In genomic region chr16:28866454-28866804, GRCh38 we compare ENCODE assay signal across 27 cellular contexts. TPM values are rescaled to one million over a fixed set of nuclear protein-coding genes. Genes with fewer than 3 reads are reported as not detected.
A peak's percentile ranks its signal among the peaks of the same experiment; 100 is the strongest.
DNase-seq lines count a peak whose midpoint lies in the region; ATAC-seq and TF ChIP-seq lines count a peak whose summit lies in the region.
"Had no signal": no experiment of that assay in that cellular context is flagged by ENCODE, and none has a peak within 500 bp of the region (broad histone marks: within the 10 kb centered on the region; RNA-seq: fewer than 3 reads in every experiment).

No MANE protein-coding gene starts in this region.

- peaks cover 18% of the 10 kb centered on the region for H3K4me1 Mint-ChIP-seq in activated T-cell treated with anti-CD3 and anti-CD28 coated beads, Interleukin-2, amount 50 U/mL, for 4 hours (ENCODE audit: low read depth)
- H3K4me1 Mint-ChIP-seq in activated T-cell treated with anti-CD3 and anti-CD28 coated beads, Interleukin-2, amount 50 U/mL, for 72 hours (ENCODE audit: low read depth) = peaks cover 33% of the 10 kb centered on the region
- peaks cover 19% of the 10 kb centered on the region for H3K4me1 Mint-ChIP-seq in mesothelial cell of epicardium
- H3K4me1 Mint-ChIP-seq in stimulated activated effector memory CD8-positive, alpha-beta T cell treated with anti-CD3 and anti-CD28 coated beads, Interleukin-12 subunit alpha, Interleukin-12 subunit beta, amount 100 ng/mL, for 72 hours = peaks cover 37% of the 10 kb centered on the region
- H3K4me1 Mint-ChIP-seq in stimulated activated naive CD8-positive, alpha-beta T cell treated with anti-CD3 and anti-CD28 coated beads, Interleukin-15, amount 100 ng/mL, for 72 hours = peaks cover 52% of the 10 kb centered on the region

- ATAC-seq in activated T-cell treated with anti-CD3 and anti-CD28 coated beads, Interleukin-2, amount 50 U/mL, for 4 hours = no peak
- no peak for ATAC-seq in activated T-cell treated with anti-CD3 and anti-CD28 coated beads, Interleukin-2, amount 50 U/mL, for 72 hours (replicated peaks in 1 of 2)
- no peak for ATAC-seq in stimulated activated effector memory CD8-positive, alpha-beta T cell treated with anti-CD3 and anti-CD28 coated beads, Interleukin-12 subunit alpha, Interleukin-12 subunit beta, amount 100 ng/mL, for 72 hours
- ATAC-seq in HG02588 (IDR thresholded peaks at IDR 0.05; ENCODE audit: unreplicated experiment) = no peak
- no peak for ATAC-seq in stimulated activated naive CD8-positive, alpha-beta T cell treated with anti-CD3 and anti-CD28 coated beads, Interleukin-15, amount 100 ng/mL, for 72 hours
- ATAC-seq: A549; activated naive CD4-positive, alpha-beta T cell treated with anti-CD3 and anti-CD28 coated beads, Interleukin-2, amount 50 U/mL, for 72 hours; activated T-helper 17 cell treated with anti-CD3 and anti-CD28 coated beads, Interleukin-2, amount 50 U/mL, for 72 hours had no signal

- POLR2A ChIA-PET in RWPE1 (lab: Yijun Ruan, JAX; ENCODE audit: low non-redundant PET) = no interaction called here

- no peak overlapping the region for H3K27ac Mint-ChIP-seq in activated T-cell treated with anti-CD3 and anti-CD28 coated beads, Interleukin-2, amount 50 U/mL, for 72 hours
- no peak overlapping the region for H3K27ac Mint-ChIP-seq in mesothelial cell of epicardium
- peak overlapping the region; percentile 75 for H3K27ac Mint-ChIP-seq in stimulated activated effector memory CD8-positive, alpha-beta T cell treated with anti-CD3 and anti-CD28 coated beads, Interleukin-12 subunit alpha, Interleukin-12 subunit beta, amount 100 ng/mL, for 72 hours
- H3K27ac Mint-ChIP-seq in stimulated activated naive CD8-positive, alpha-beta T cell treated with anti-CD3 and anti-CD28 coated beads, Interleukin-15, amount 100 ng/mL, for 72 hours = no peak overlapping the region
- H3K27ac Mint-ChIP-seq: activated T-helper 17 cell treated with anti-CD3 and anti-CD28 coated beads, Interleukin-2, amount 50 U/mL, for 72 hours had no signal

- peak overlapping the region; percentile 92 for H3K27ac ChIP-seq in RWPE1
- H3K27ac ChIP-seq: A549, cardiac muscle cell, left ventricle myocardium inferior, suprapubic skin, WERI-Rb-1 had no signal

- no peak for DNase-seq in activated T-cell treated with anti-CD3 and anti-CD28 coated beads, Interleukin-2, amount 50 U/mL, for 4 hours
- DNase-seq in activated T-cell treated with anti-CD3 and anti-CD28 coated beads, Interleukin-2, amount 50 U/mL, for 72 hours = no peak
- no peak for DNase-seq in RWPE1 (ENCODE audit: low spot score)
- DNase-seq in mesothelial cell of epicardium (ENCODE audit: low spot score in 2 of 2, unreplicated experiment in 2 of 2) = no peak
- DNase-seq in stimulated activated effector memory CD8-positive, alpha-beta T cell treated with anti-CD3 and anti-CD28 coated beads, Interleukin-12 subunit alpha, Interleukin-12 subunit beta, amount 100 ng/mL, for 72 hours (ENCODE audit: low spot score in 2 of 2) = no peak
- no peak for DNase-seq in stimulated activated naive CD8-positive, alpha-beta T cell treated with anti-CD3 and anti-CD28 coated beads, Interleukin-15, amount 100 ng/mL, for 72 hours
- DNase-seq in NCI-H2227 (lab: John Stamatoyannopoulos, UW; ENCODE audit: unreplicated experiment) = no peak
- DNase-seq: activated CD4-positive, alpha-beta T cell treated with anti-CD3 and anti-CD28 coated beads, Interleukin-2, amount 50 U/mL, for 1 hour; anterior cingulate cortex; CD4-positive, alpha-beta memory T cell; cortex of kidney; EL; GOT3; left ventricle myocardium inferior; NCI-H1092; NCI-H1694 treated with DMSO at 0.1 percent for 48 hours; NCI-H446 treated with DMSO at 0.1 percent for 48 hours; NCI-H774; stimulated activated naive CD4-positive, alpha-beta T cell; T1000; WERI-Rb-1 had no signal

- no peak for TF ChIP-seq CTCF in RWPE1 (conservative IDR thresholded peaks at IDR 0.05; ENCODE audit: low read depth)
- no peak for TF ChIP-seq CTCF in mesothelial cell of epicardium (IDR thresholded peaks at IDR 0.05; ENCODE audit: unreplicated experiment)

- CTCF ChIA-PET in RWPE1 (lab: Yijun Ruan, JAX) = no interaction called here

- H3K36me3 Mint-ChIP-seq in activated T-cell treated with anti-CD3 and anti-CD28 coated beads, Interleukin-2, amount 50 U/mL, for 4 hours (ENCODE audit: insufficient read depth) = peaks cover 10% of the 10 kb centered on the region
- peaks cover 2 to 13% of the 10 kb centered on the region in 2 donors for H3K36me3 Mint-ChIP-seq in activated T-cell treated with anti-CD3 and anti-CD28 coated beads, Interleukin-2, amount 50 U/mL, for 72 hours (ENCODE audit: insufficient read depth in 2 of 2)
- H3K36me3 Mint-ChIP-seq in mesothelial cell of epicardium = peaks cover 22% of the 10 kb centered on the region
- peaks cover 73% of the 10 kb centered on the region for H3K36me3 Mint-ChIP-seq in stimulated activated effector memory CD8-positive, alpha-beta T cell treated with anti-CD3 and anti-CD28 coated beads, Interleukin-12 subunit alpha, Interleukin-12 subunit beta, amount 100 ng/mL, for 72 hours

- no peaks in the 10 kb centered on the region for H3K9me3 Mint-ChIP-seq in activated T-cell treated with anti-CD3 and anti-CD28 coated beads, Interleukin-2, amount 50 U/mL, for 4 hours
- H3K9me3 Mint-ChIP-seq in activated T-cell treated with anti-CD3 and anti-CD28 coated beads, Interleukin-2, amount 50 U/mL, for 72 hours = no peaks in the 10 kb centered on the region
- no peaks in the 10 kb centered on the region for H3K9me3 Mint-ChIP-seq in mesothelial cell of epicardium
- no peaks in the 10 kb centered on the region for H3K9me3 Mint-ChIP-seq in stimulated activated effector memory CD8-positive, alpha-beta T cell treated with anti-CD3 and anti-CD28 coated beads, Interleukin-12 subunit alpha, Interleukin-12 subunit beta, amount 100 ng/mL, for 72 hours
- no peaks in the 10 kb centered on the region for H3K9me3 Mint-ChIP-seq in stimulated activated naive CD8-positive, alpha-beta T cell treated with anti-CD3 and anti-CD28 coated beads, Interleukin-15, amount 100 ng/mL, for 72 hours
- H3K9me3 Mint-ChIP-seq: activated naive CD4-positive, alpha-beta T cell treated with anti-CD3 and anti-CD28 coated beads, Interleukin-2, amount 50 U/mL, for 72 hours; activated T-helper 17 cell treated with anti-CD3 and anti-CD28 coated beads, Interleukin-2, amount 50 U/mL, for 72 hours had no signal

- H3K27me3 Mint-ChIP-seq in activated T-cell treated with anti-CD3 and anti-CD28 coated beads, Interleukin-2, amount 50 U/mL, for 4 hours (ENCODE audit: low read depth) = no peaks in the 10 kb centered on the region
- no peaks in the 10 kb centered on the region for H3K27me3 Mint-ChIP-seq in activated T-cell treated with anti-CD3 and anti-CD28 coated beads, Interleukin-2, amount 50 U/mL, for 72 hours (ENCODE audit: low read depth)
- H3K27me3 Mint-ChIP-seq in mesothelial cell of epicardium (ENCODE audit: low read depth) = no peaks in the 10 kb centered on the region
- no peaks in the 10 kb centered on the region for H3K27me3 Mint-ChIP-seq in stimulated activated naive CD8-positive, alpha-beta T cell treated with anti-CD3 and anti-CD28 coated beads, Interleukin-15, amount 100 ng/mL, for 72 hours
- H3K27me3 Mint-ChIP-seq: activated T-helper 17 cell treated with anti-CD3 and anti-CD28 coated beads, Interleukin-2, amount 50 U/mL, for 72 hours; CD4-positive, alpha-beta memory T cell had no signal

- peak overlapping the region; percentile 7 for H3K4me3 Mint-ChIP-seq in activated T-cell treated with anti-CD3 and anti-CD28 coated beads, Interleukin-2, amount 50 U/mL, for 4 hours
- no peak overlapping the region for H3K4me3 Mint-ChIP-seq in activated T-cell treated with anti-CD3 and anti-CD28 coated beads, Interleukin-2, amount 50 U/mL, for 72 hours
- peak overlapping the region; percentile 17 for H3K4me3 Mint-ChIP-seq in mesothelial cell of epicardium
- no peak overlapping the region for H3K4me3 Mint-ChIP-seq in stimulated activated effector memory CD8-positive, alpha-beta T cell treated with anti-CD3 and anti-CD28 coated beads, Interleukin-12 subunit alpha, Interleukin-12 subunit beta, amount 100 ng/mL, for 72 hours
- H3K4me3 Mint-ChIP-seq in stimulated activated naive CD8-positive, alpha-beta T cell treated with anti-CD3 and anti-CD28 coated beads, Interleukin-15, amount 100 ng/mL, for 72 hours = no peak overlapping the region
- H3K4me3 Mint-ChIP-seq: activated T-helper 17 cell treated with anti-CD3 and anti-CD28 coated beads, Interleukin-2, amount 50 U/mL, for 72 hours had no signal

RNA-seq across cellular contexts. Expression of gene SH2B1, which starts 2.8 kb away (rescaled TPM):
- 10 to 100 TPM; 35.5 to 41.4 (median 41.0) TPM for total RNA-seq in activated T-cell treated with anti-CD3 and anti-CD28 coated beads, Interleukin-2, amount 50 U/mL, for 4 hours
- 10 to 100 TPM; 46.7 to 48.1 TPM for total RNA-seq in activated T-cell treated with anti-CD3 and anti-CD28 coated beads, Interleukin-2, amount 50 U/mL, for 72 hours
- total RNA-seq in mesothelial cell of epicardium = 73.9 to 78.5 TPM (median 76.8 TPM) in 3 replicates

RNA-seq across cellular contexts. Expression of gene ATP2A1, which starts 11.9 kb away (rescaled TPM):
- total RNA-seq in activated T-cell treated with anti-CD3 and anti-CD28 coated beads, Interleukin-2, amount 50 U/mL, for 4 hours = 1 to 10 TPM; 1.0 to 1.4 (median 1.4) TPM
- total RNA-seq in activated T-cell treated with anti-CD3 and anti-CD28 coated beads, Interleukin-2, amount 50 U/mL, for 72 hours = 1 to 10 TPM; 6.1 to 8.4 TPM
- total RNA-seq in mesothelial cell of epicardium = 2.9 to 3.6 TPM (median 3.0 TPM) in 3 replicates

RNA-seq across cellular contexts. Expression of gene TUFM, which starts 20.3 kb away (rescaled TPM):
- 100 to 1,000 TPM; 459 to 515 (median 499) TPM for total RNA-seq in activated T-cell treated with anti-CD3 and anti-CD28 coated beads, Interleukin-2, amount 50 U/mL, for 4 hours
- 100 to 1,000 TPM; 172 to 220 TPM for total RNA-seq in activated T-cell treated with anti-CD3 and anti-CD28 coated beads, Interleukin-2, amount 50 U/mL, for 72 hours
- total RNA-seq in mesothelial cell of epicardium = 122 to 134 TPM (median 127 TPM) in 3 replicates

RNA-seq across cellular contexts. Expression of gene ATXN2L, which starts 43.6 kb away (rescaled TPM):
- 100 to 1,000 TPM; 315 to 351 (median 325) TPM for total RNA-seq in activated T-cell treated with anti-CD3 and anti-CD28 coated beads, Interleukin-2, amount 50 U/mL, for 4 hours
- total RNA-seq in activated T-cell treated with anti-CD3 and anti-CD28 coated beads, Interleukin-2, amount 50 U/mL, for 72 hours = 100 to 1,000 TPM; 456 to 594 TPM
- 215 to 230 TPM (median 219 TPM) in 3 replicates for total RNA-seq in mesothelial cell of epicardium

RNA-seq across cellular contexts. Expression of gene RABEP2, which starts 58.6 kb away (rescaled TPM):
- total RNA-seq in activated T-cell treated with anti-CD3 and anti-CD28 coated beads, Interleukin-2, amount 50 U/mL, for 4 hours = 10 to 100 TPM; 21.9 to 27.1 (median 24.2) TPM
- total RNA-seq in activated T-cell treated with anti-CD3 and anti-CD28 coated beads, Interleukin-2, amount 50 U/mL, for 72 hours = 10 to 100 TPM; 10.8 to 14.1 TPM
- 26.8 to 30.1 TPM (median 29.7 TPM) in 3 replicates for total RNA-seq in mesothelial cell of epicardium

Comparison
In these comparisons a context has a peak if more than half of its experiments do, and no peak if none do; other contexts are left out.
1. H3K4me3 Mint-ChIP-seq: peak in activated T-cell treated with anti-CD3 and anti-CD28 coated beads, Interleukin-2, amount 50 U/mL, for 4 hours (single experiment) and mesothelial cell of epicardium (single experiment); none in activated T-cell treated with anti-CD3 and anti-CD28 coated beads, Interleukin-2, amount 50 U/mL, for 72 hours (0 of 2), stimulated activated effector memory CD8-positive, alpha-beta T cell treated with anti-CD3 and anti-CD28 coated beads, Interleukin-12 subunit alpha, Interleukin-12 subunit beta, amount 100 ng/mL, for 72 hours (single experiment) and stimulated activated naive CD8-positive, alpha-beta T cell treated with anti-CD3 and anti-CD28 coated beads, Interleukin-15, amount 100 ng/mL, for 72 hours (0 of 2).